ENCODE assay signal across 27 cellular contexts in genomic region chr17:32591428-32591827, GRCh38.
"Had no signal": no experiment of that assay in that cellular context is flagged by ENCODE, and none has a peak within 500 bp of the region (broad histone marks: within the 10 kb centered on the region; RNA-seq: fewer than 3 reads in every experiment).

No MANE protein-coding gene starts in this region.

- H3K4me1 ChIP-seq: lower lobe of right lung, pancreas, prostate gland, sigmoid colon, suprapubic skin, tibial artery, uterus had no signal

- H2AFZ ChIP-seq: hepatocyte had no signal

- FAIRE-seq: keratinocyte, pancreas, small intestine had no signal

- H3K4me3 ChIP-seq: hepatocyte, lower lobe of right lung, pancreas, prostate gland, sigmoid colon, spleen, suprapubic skin, thoracic aorta, tibial artery, uterus had no signal

- H3K9me3 ChIP-seq: lower lobe of right lung, pancreas, prostate gland, sigmoid colon, spleen, suprapubic skin, thoracic aorta, tibial artery, uterus had no signal

- H3K27me3 ChIP-seq: hepatocyte, pancreas, sigmoid colon, spleen, suprapubic skin, tibial artery, uterus had no signal

- DNase-seq: kidney glomerular epithelial cell; left cardiac atrium; left ventricle myocardium superior; lower lobe of right lung; mammary epithelial cell; mesenchymal stem cell; naive thymus-derived CD8-positive, alpha-beta T cell; nucleus accumbens; pancreas; posterior cingulate gyrus; retina; right cardiac atrium; sigmoid colon; small intestine; spleen; stimulated activated CD4-positive, alpha-beta T cell treated with anti-CD3 and anti-CD28 coated beads, Interleukin-4, amount 100 ng/mL, for 24 hours; stimulated activated naive CD4-positive, alpha-beta T cell; tibial artery; trophoblast cell; uterus had no signal

- H3K4me2 ChIP-seq: hepatocyte had no signal

- H3K27ac ChIP-seq: hepatocyte, lower lobe of right lung, pancreas, prostate gland, sigmoid colon, spleen, suprapubic skin, thoracic aorta, tibial artery, uterus had no signal

- H3K36me3 ChIP-seq: lower lobe of right lung, pancreas, prostate gland, sigmoid colon, spleen, suprapubic skin, uterus had no signal

- H3K79me2 ChIP-seq: hepatocyte had no signal

- ATAC-seq: left cardiac atrium; left lobe of liver; left ventricle myocardium superior; lower lobe of right lung; naive thymus-derived CD8-positive, alpha-beta T cell; right cardiac atrium; stimulated activated effector memory CD8-positive, alpha-beta T cell treated with anti-CD3 and anti-CD28 coated beads, Interleukin-12 subunit alpha, Interleukin-12 subunit beta, amount 100 ng/mL, for 72 hours had no signal
